27 cellular contexts compared by ENCODE assay signal in genomic region chr3:2783261-2783660, GRCh38.
DNase-seq lines count a peak whose midpoint lies in the region; ATAC-seq and TF ChIP-seq lines count a peak whose summit lies in the region.
"Had no signal": no experiment of that assay in that cellular context is flagged by ENCODE, and none has a peak within 500 bp of the region (broad histone marks: within the 10 kb centered on the region; RNA-seq: fewer than 3 reads in every experiment).

No MANE protein-coding gene starts in this region.

- no peak overlapping the region for H3K4me3 Mint-ChIP-seq in endothelial cell (ENCODE audit: unreplicated experiment)
- H3K4me3 Mint-ChIP-seq: CD4-positive, alpha-beta T cell; HFFc6; T-helper 1 cell treated with Interleukin-12 subunit alpha and Interleukin-12 subunit beta and Interleukin-4 antibody, amounts not matched to agents 30 μg/mL and 1 μg/mL, for 36 hours had no signal

- no peak overlapping the region for H2BK15ac ChIP-seq in mesendoderm (replicated peaks; ENCODE audit: low read depth)

- H3K4ac ChIP-seq in mesendoderm (ENCODE audit: low read depth, low read length): peak overlapping the region; percentile 36

- peaks cover 24% of the 10 kb centered on the region for H3K9me3 Mint-ChIP-seq in endothelial cell (ENCODE audit: unreplicated experiment)
- H3K9me3 Mint-ChIP-seq: CD4-positive, alpha-beta T cell; T-helper 1 cell treated with Interleukin-12 subunit alpha and Interleukin-12 subunit beta and Interleukin-4 antibody, amounts not matched to agents 30 μg/mL and 1 μg/mL, for 36 hours had no signal

- H3K27me3 ChIP-seq in A673 (replicated peaks; ENCODE audit: insufficient read depth, low read depth, low read length, poor library complexity): no peaks in the 10 kb centered on the region
- H3K27me3 ChIP-seq in H7 (ENCODE audit: control insufficient read depth, insufficient read depth, low read length): no peaks in the 10 kb centered on the region
- H3K27me3 ChIP-seq in mesendoderm (ENCODE audit: insufficient read depth, low read length, poor library complexity): no peaks in the 10 kb centered on the region
- H3K27me3 ChIP-seq in gastroesophageal sphincter: no peaks in the 10 kb centered on the region
- H3K27me3 ChIP-seq: BLaER1 treated with 17β-estradiol and CSF1 and Interleukin-3, amounts not matched to agents 10 nM and 100 nM; Peyer's patch had no signal

- H3K4me3 ChIP-seq in A673 (ENCODE audit: low read depth, low read length, poor library complexity, severe bottlenecking): no peak overlapping the region
- no peak overlapping the region for H3K4me3 ChIP-seq in H7 (ENCODE audit: insufficient read depth, low read depth, low read length)
- H3K4me3 ChIP-seq in mesendoderm (ENCODE audit: low read length): no peak overlapping the region
- no peak overlapping the region for H3K4me3 ChIP-seq in gastroesophageal sphincter
- H3K4me3 ChIP-seq: BLaER1 treated with 17β-estradiol and CSF1 and Interleukin-3, amounts not matched to agents 10 nM and 100 nM; HAP-1; Peyer's patch; SK-N-MC had no signal

- H3K79me2 ChIP-seq in mesendoderm (ENCODE audit: control insufficient read depth, insufficient read depth, low read length): no peaks in the 10 kb centered on the region

- H3K27me3 Mint-ChIP-seq in endothelial cell (ENCODE audit: unreplicated experiment): no peaks in the 10 kb centered on the region
- H3K27me3 Mint-ChIP-seq: CD4-positive, alpha-beta T cell had no signal

- H3K36me3 ChIP-seq in A673 (ENCODE audit: insufficient read depth, low read length, poor library complexity, severe bottlenecking): no peaks in the 10 kb centered on the region
- H3K36me3 ChIP-seq in H7 (replicated peaks; ENCODE audit: control insufficient read depth, insufficient read depth, low read length): no peaks in the 10 kb centered on the region
- H3K36me3 ChIP-seq in mesendoderm (ENCODE audit: control insufficient read depth, insufficient read depth, low read length): no peaks in the 10 kb centered on the region
- H3K36me3 ChIP-seq in gastroesophageal sphincter: no peaks in the 10 kb centered on the region
- H3K36me3 ChIP-seq: BLaER1 treated with 17β-estradiol and CSF1 and Interleukin-3, amounts not matched to agents 10 nM and 100 nM; HAP-1; Peyer's patch had no signal

- H3K27ac Mint-ChIP-seq in endothelial cell (ENCODE audit: unreplicated experiment): no peak overlapping the region
- H3K27ac Mint-ChIP-seq: CD4-positive, alpha-beta T cell; HFFc6; T-helper 1 cell treated with Interleukin-12 subunit alpha and Interleukin-12 subunit beta and Interleukin-4 antibody, amounts not matched to agents 30 μg/mL and 1 μg/mL, for 36 hours had no signal

- intact Hi-C loops in A673 (cut with micrococcal nuclease; ENCODE audit: unreplicated experiment): no loop called here

- POLR2A ChIA-PET in A673 (lab: Charles Lee; ENCODE audit: low non-redundant PET): no interaction called here

- TF ChIP-seq CTCF in A673 (conservative IDR thresholded peaks at IDR 0.05; ENCODE audit: low read depth, low read length) (no peak), gastroesophageal sphincter (IDR thresholded peaks at IDR 0.05) (no peak), endothelial cell (IDR thresholded peaks at IDR 0.05; ENCODE audit: unreplicated experiment) (no peak)

- H3K79me1 ChIP-seq in mesendoderm (ENCODE audit: low read length): no peaks in the 10 kb centered on the region

- H3K4me2 ChIP-seq in mesendoderm (ENCODE audit: low read length): no peak overlapping the region
- H3K4me2 ChIP-seq: BLaER1 treated with 17β-estradiol and CSF1 and Interleukin-3, amounts not matched to agents 10 nM and 100 nM had no signal

- no peak overlapping the region for H2BK120ac ChIP-seq in mesendoderm (ENCODE audit: low read depth, low read length)

- H3K4me1 ChIP-seq in A673 (ENCODE audit: insufficient read depth, low read length, poor library complexity, severe bottlenecking) (no peaks in the 10 kb centered on the region), mesendoderm (ENCODE audit: control insufficient read depth, low read depth, low read length) (peaks cover 3% of the 10 kb centered on the region), gastroesophageal sphincter (no peaks in the 10 kb centered on the region)
- H3K4me1 ChIP-seq: HAP-1, Peyer's patch had no signal

- BruUV-seq in A673 (replicated peaks; lab: Mats Ljungman, UMichigan): no TSS peak

- no peak overlapping the region for H2BK5ac ChIP-seq in mesendoderm (ENCODE audit: low read length)

- H3K23ac ChIP-seq in mesendoderm (ENCODE audit: low read length): no peak overlapping the region

- no peak overlapping the region for H2AK5ac ChIP-seq in mesendoderm (ENCODE audit: low read length)

- no peaks in the 10 kb centered on the region for H3K9me3 ChIP-seq in A673 (ENCODE audit: low read depth, low read length, poor library complexity, severe bottlenecking)
- no peaks in the 10 kb centered on the region for H3K9me3 ChIP-seq in gastroesophageal sphincter
- H3K9me3 ChIP-seq: BLaER1 treated with 17β-estradiol and CSF1 and Interleukin-3, amounts not matched to agents 10 nM and 100 nM; HAP-1; Peyer's patch had no signal

- no peak overlapping the region for H3K27ac ChIP-seq in A673 (ENCODE audit: low read depth, low read length, poor library complexity, severe bottlenecking)
- peak overlapping the region; percentile 63 for H3K27ac ChIP-seq in mesendoderm (ENCODE audit: low read depth, low read length)
- H3K27ac ChIP-seq in gastroesophageal sphincter: no peak overlapping the region
- H3K27ac ChIP-seq: BLaER1 treated with 17β-estradiol and CSF1 and Interleukin-3, amounts not matched to agents 10 nM and 100 nM; Peyer's patch; SK-N-MC had no signal

- ATAC-seq in HG02973 (IDR thresholded peaks at IDR 0.05; ENCODE audit: unreplicated experiment): no peak
- ATAC-seq in gastroesophageal sphincter: no peak

- TF ChIP-seq POLR2A in gastroesophageal sphincter (IDR thresholded peaks at IDR 0.05): no peak

- peak overlapping the region; percentile 90 for H3K18ac ChIP-seq in mesendoderm (ENCODE audit: low read length)

- CTCF ChIA-PET in A673 (lab: Charles Lee): no interaction called here

- WGBS in mesendoderm (ENCODE audit: extremely low coverage, insufficient coverage, low lambda C conversion rate): no CpG with 5 or more reads among the region's 2 CpGs
- WGBS in gastroesophageal sphincter (ENCODE audit: low coverage in 1 of 2), 2 donors: 51 to 57% methylated on average over 2 of the region's 2 CpGs

- no peak for TF ChIP-seq EP300 in gastroesophageal sphincter (IDR thresholded peaks at IDR 0.05)

- H3K56ac ChIP-seq in mesendoderm (ENCODE audit: low read length): no peak overlapping the region

- no peak overlapping the region for H4K8ac ChIP-seq in mesendoderm (ENCODE audit: low read depth, low read length)

- peak; percentile 69 for DNase-seq in A673 (ENCODE audit: low spot score)
- DNase-seq in H7: peak; percentile 23
- peak; percentile 66 for DNase-seq in NCI-H69 (lab: John Stamatoyannopoulos, UW)
- peak; percentile 86 for DNase-seq in mesendoderm
- DNase-seq in endothelial cell (ENCODE audit: low spot score): no peak
- DNase-seq: AML-193; CD4-positive, alpha-beta T cell; DMS79 treated with DMSO at 0.1 percent for 48 hours; GF-D8; HFFc6; IMR-90; KG1; NCI-H1048; NCI-H187 treated with DMSO at 0.1 percent for 48 hours; NCI-H2171 treated with DMSO at 0.1 percent for 48 hours; NCI-H345; NCI-H510A treated with DMSO at 0.1 percent for 48 hours; NCI-H774; OCI-M1; Peyer's patch; SHP77 treated with DMSO at 0.1 percent for 48 hours had no signal

- no peak overlapping the region for H4K5ac ChIP-seq in mesendoderm (ENCODE audit: low read length)

- H3K36me3 Mint-ChIP-seq in endothelial cell (ENCODE audit: low read depth, unreplicated experiment): peaks cover 5% of the 10 kb centered on the region

- no peaks in the 10 kb centered on the region for H3K4me1 Mint-ChIP-seq in endothelial cell (ENCODE audit: unreplicated experiment)

- H3K9ac ChIP-seq in mesendoderm (ENCODE audit: low read length): no peak overlapping the region
- H3K9ac ChIP-seq: BLaER1 treated with 17β-estradiol and CSF1 and Interleukin-3, amounts not matched to agents 10 nM and 100 nM had no signal
